ENCODE assay signal across 1 cellular context in the genomic region with DNA sequence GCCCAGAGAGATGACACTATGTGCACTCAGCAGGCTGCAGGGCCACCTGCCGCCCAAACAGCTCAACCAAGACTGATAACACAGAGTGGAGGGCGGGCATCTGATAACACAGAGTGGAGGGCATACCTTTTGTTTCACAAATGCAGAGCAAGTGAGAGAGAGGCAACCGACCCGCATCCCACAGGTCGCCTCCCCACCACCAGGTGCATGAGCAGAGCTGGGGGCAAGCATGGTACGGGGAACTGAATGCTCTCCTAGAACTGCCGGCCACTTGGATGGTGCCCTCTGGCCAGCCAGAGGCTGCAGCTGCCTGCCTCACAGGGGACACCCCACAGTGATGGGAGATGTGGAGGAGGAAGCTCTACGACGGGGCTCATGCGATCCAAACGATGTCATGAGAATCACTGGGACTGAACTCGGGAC.
A peak's percentile ranks its signal among the peaks of the same experiment; 100 is the strongest.
TF ChIP-seq lines count a peak whose summit lies in the region.

No MANE protein-coding gene starts in this region.

TF ChIP-seq in HepG2, 621 proteins besides CTCF, POLR2A, EP300 and RAD21 (continued from another document):
- TF ChIP-seq, protein P1, sequence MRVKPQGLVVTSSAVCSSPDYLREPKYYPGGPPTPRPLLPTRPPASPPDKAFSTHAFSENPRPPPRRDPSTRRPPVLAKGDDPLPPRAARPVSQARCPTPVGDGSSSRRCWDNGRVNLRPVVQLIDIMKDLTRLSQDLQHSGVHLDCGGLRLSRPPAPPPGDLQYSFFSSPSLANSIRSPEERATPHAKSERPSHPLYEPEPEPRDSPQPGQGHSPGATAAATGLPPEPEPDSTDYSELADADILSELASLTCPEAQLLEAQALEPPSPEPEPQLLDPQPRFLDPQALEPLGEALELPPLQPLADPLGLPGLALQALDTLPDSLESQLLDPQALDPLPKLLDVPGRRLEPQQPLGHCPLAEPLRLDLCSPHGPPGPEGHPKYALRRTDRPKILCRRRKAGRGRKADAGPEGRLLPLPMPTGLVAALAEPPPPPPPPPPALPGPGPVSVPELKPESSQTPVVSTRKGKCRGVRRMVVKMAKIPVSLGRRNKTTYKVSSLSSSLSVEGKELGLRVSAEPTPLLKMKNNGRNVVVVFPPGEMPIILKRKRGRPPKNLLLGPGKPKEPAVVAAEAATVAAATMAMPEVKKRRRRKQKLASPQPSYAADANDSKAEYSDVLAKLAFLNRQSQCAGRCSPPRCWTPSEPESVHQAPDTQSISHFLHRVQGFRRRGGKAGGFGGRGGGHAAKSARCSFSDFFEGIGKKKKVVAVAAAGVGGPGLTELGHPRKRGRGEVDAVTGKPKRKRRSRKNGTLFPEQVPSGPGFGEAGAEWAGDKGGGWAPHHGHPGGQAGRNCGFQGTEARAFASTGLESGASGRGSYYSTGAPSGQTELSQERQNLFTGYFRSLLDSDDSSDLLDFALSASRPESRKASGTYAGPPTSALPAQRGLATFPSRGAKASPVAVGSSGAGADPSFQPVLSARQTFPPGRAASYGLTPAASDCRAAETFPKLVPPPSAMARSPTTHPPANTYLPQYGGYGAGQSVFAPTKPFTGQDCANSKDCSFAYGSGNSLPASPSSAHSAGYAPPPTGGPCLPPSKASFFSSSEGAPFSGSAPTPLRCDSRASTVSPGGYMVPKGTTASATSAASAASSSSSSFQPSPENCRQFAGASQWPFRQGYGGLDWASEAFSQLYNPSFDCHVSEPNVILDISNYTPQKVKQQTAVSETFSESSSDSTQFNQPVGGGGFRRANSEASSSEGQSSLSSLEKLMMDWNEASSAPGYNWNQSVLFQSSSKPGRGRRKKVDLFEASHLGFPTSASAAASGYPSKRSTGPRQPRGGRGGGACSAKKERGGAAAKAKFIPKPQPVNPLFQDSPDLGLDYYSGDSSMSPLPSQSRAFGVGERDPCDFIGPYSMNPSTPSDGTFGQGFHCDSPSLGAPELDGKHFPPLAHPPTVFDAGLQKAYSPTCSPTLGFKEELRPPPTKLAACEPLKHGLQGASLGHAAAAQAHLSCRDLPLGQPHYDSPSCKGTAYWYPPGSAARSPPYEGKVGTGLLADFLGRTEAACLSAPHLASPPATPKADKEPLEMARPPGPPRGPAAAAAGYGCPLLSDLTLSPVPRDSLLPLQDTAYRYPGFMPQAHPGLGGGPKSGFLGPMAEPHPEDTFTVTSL (CRISPR knock-in tag; IDR thresholded peaks at IDR 0.05; ENCODE audit: borderline replicate concordance), result no peak
- TF ChIP-seq ZNF687 (CRISPR knock-in tag; IDR thresholded peaks at IDR 0.05), result peak; percentile 13; the same call in 1 of the 2 replicates
- no peak for TF ChIP-seq CSRNP1 (CRISPR knock-in tag; IDR thresholded peaks at IDR 0.05)
- no peak for TF ChIP-seq ZNF720 (CRISPR knock-in tag; IDR thresholded peaks at IDR 0.05)
- TF ChIP-seq ZNF296 (CRISPR knock-in tag; conservative IDR thresholded peaks at IDR 0.05), result 0 out of 2 replicates have a peak, but pooled peaks have one; percentile 21
- TF ChIP-seq ZBTB38 (CRISPR knock-in tag; IDR thresholded peaks at IDR 0.05), result no peak
- TF ChIP-seq BRCA1 (CRISPR knock-in tag; IDR thresholded peaks at IDR 0.05), result no peak
- TF ChIP-seq CREB1 (IDR thresholded peaks at IDR 0.05), result no peak
- no peak for TF ChIP-seq CREB1 (CRISPR knock-in tag; IDR thresholded peaks at IDR 0.05)
- TF ChIP-seq AGO2 (optimal IDR thresholded peaks at IDR 0.05; ENCODE audit: low read depth, low read length), result peak; percentile 91
- TF ChIP-seq ZNF75D (CRISPR knock-in tag; IDR thresholded peaks at IDR 0.05; ENCODE audit: borderline replicate concordance), result no peak
- peak; percentile 29 for TF ChIP-seq POLR2G (IDR thresholded peaks at IDR 0.05; ENCODE audit: low read depth, low read length)
- TF ChIP-seq HDAC1 (CRISPR knock-in tag; IDR thresholded peaks at IDR 0.05), result no peak
- TF ChIP-seq ZNF367 (CRISPR knock-in tag; IDR thresholded peaks at IDR 0.05; ENCODE audit: borderline replicate concordance), result no peak
- TF ChIP-seq ZNF160 (CRISPR knock-in tag; IDR thresholded peaks at IDR 0.05), result no peak
- TF ChIP-seq SOX13 (IDR thresholded peaks at IDR 0.05), result no peak
- TF ChIP-seq SOX13 (CRISPR knock-in tag; conservative IDR thresholded peaks at IDR 0.05 in 1 of 2, IDR thresholded peaks at IDR 0.05 in 1 of 2), result no peak
- no peak for TF ChIP-seq ZNF546 (CRISPR knock-in tag; conservative IDR thresholded peaks at IDR 0.05)
- TF ChIP-seq RBFOX2 (IDR thresholded peaks at IDR 0.05; ENCODE audit: low read depth, low read length), result 0 out of 2 replicates have a peak, but pooled peaks have one; percentile 22
- TF ChIP-seq RBM22 (optimal IDR thresholded peaks at IDR 0.05; ENCODE audit: low read length), result peak; percentile 59
- TF ChIP-seq GLI4 (CRISPR knock-in tag; IDR thresholded peaks at IDR 0.05; ENCODE audit: borderline replicate concordance), result no peak
TF ChIP-seq in HepG2: peak in this region for 7.
